Comparison of ENCODE assay signal across 8 cellular contexts in the genomic region with DNA sequence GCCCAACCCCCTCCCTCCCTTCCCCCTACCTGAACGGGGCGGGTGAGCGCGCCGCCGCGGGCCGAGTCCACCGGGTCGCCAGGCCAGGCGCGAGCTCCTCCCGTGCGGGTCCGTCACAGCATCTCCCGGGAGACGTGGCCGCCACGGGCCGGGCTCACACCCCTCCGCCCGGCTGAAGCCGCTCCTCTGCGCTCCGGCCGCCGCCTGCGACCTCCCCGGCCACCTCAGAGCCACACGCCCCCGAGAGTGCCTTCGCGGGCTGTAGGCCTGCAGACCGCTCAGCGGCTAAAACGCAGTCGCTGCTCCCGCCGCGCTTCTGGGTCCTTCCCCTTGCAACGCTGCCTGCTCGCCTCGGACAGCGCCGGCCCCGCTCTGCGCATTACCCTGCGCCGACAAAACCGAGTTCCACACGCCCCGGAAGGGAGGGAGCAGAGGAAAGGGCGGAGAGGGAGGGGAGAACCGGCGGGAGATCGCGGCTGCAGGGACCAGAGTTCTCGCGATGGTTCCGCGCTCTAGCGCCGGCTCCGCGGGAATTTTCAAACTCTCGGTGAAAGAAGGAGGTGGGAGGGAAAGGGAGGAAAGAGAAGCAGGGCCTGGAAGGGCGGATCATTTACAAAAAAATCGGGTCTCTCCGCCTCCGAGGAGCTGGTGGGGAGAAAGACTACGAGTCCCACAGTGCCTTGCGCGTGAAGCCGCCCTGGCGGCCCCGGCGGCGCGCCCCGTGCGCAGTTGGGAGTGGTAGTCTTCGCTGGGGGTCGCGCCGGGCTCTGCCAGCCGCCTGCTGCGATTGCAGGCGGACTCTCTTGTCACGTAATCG. TPM values are rescaled to one million over a fixed set of nuclear protein-coding genes. Genes with fewer than 3 reads are reported as not detected.
DNase-seq lines count a peak whose midpoint lies in the region; ATAC-seq and TF ChIP-seq lines count a peak whose summit lies in the region.

A gene with protein sequence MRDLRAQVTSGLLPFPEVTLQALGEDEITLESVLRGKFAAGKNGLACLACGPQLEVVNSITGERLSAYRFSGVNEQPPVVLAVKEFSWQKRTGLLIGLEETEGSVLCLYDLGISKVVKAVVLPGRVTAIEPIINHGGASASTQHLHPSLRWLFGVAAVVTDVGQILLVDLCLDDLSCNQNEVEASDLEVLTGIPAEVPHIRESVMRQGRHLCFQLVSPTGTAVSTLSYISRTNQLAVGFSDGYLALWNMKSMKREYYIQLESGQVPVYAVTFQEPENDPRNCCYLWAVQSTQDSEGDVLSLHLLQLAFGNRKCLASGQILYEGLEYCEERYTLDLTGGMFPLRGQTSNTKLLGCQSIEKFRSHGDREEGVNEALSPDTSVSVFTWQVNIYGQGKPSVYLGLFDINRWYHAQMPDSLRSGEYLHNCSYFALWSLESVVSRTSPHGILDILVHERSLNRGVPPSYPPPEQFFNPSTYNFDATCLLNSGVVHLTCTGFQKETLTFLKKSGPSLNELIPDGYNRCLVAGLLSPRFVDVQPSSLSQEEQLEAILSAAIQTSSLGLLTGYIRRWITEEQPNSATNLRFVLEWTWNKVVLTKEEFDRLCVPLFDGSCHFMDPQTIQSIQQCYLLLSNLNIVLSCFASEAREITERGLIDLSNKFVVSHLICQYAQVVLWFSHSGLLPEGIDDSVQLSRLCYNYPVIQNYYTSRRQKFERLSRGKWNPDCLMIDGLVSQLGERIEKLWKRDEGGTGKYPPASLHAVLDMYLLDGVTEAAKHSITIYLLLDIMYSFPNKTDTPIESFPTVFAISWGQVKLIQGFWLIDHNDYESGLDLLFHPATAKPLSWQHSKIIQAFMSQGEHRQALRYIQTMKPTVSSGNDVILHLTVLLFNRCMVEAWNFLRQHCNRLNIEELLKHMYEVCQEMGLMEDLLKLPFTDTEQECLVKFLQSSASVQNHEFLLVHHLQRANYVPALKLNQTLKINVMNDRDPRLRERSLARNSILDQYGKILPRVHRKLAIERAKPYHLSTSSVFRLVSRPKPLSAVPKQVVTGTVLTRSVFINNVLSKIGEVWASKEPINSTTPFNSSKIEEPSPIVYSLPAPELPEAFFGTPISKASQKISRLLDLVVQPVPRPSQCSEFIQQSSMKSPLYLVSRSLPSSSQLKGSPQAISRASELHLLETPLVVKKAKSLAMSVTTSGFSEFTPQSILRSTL (N-terminal part only) (minus strand): TSS at position 400 of the 817 bp plus-strand sequence. CDS start 13,578 bp downstream, outside the sequence.

- H3K36me3 ChIP-seq in SK-N-SH (replicated peaks in 1 of 2; ENCODE audit: control insufficient read depth in 1 of 2, insufficient read depth in 2 of 2, low read length in 1 of 2): peaks cover 7 to 22% of the 10 kb centered on the region in 2 experiments
- peaks cover 5% of the 10 kb centered on the region for H3K36me3 ChIP-seq in suprapubic skin

- peak within 1 kb of the TSS; percentile 91 for H3K9ac ChIP-seq in SK-N-SH

- H3K27me3 ChIP-seq in SK-N-SH (ENCODE audit: insufficient read depth) (no peaks in the 10 kb centered on the region), suprapubic skin (no peaks in the 10 kb centered on the region)

- H3K4me3 ChIP-seq in SK-N-SH (ENCODE audit: low read depth in 2 of 2, low read length in 1 of 2) (peak within 1 kb of the TSS; percentile 73 to 88), suprapubic skin (peak within 1 kb of the TSS; percentile 93)

- TF ChIP-seq CTCF in SK-N-SH (IDR thresholded peaks at IDR 0.05): no peak
- no peak for TF ChIP-seq CTCF in suprapubic skin (IDR thresholded peaks at IDR 0.05)

- H3K4me1 ChIP-seq in SK-N-SH (ENCODE audit: control insufficient read depth in 1 of 2, insufficient read depth in 2 of 2, low read depth in 1 of 2, low read length in 1 of 2): peaks cover 0 to 3% of the 10 kb centered on the region in 2 experiments; a peak in 1 of 4 replicates
- H3K4me1 ChIP-seq in suprapubic skin: peaks cover 18% of the 10 kb centered on the region

- no peak for TF ChIP-seq RAD21 in SK-N-SH (IDR thresholded peaks at IDR 0.05; ENCODE audit: low read length)

- peak; percentile 90 for ATAC-seq in HG02571 (IDR thresholded peaks at IDR 0.05; ENCODE audit: unreplicated experiment)

- under 1% methylated on average over 52 of the region's 90 CpGs for whole genome bisulfite sequencing in SK-N-SH (ENCODE audit: low lambda C conversion rate)
- under 1% methylated on average over 58 of the region's 90 CpGs for WGBS in suprapubic skin

- peaks cover 33% of the 10 kb centered on the region for H4K20me1 ChIP-seq in SK-N-SH (ENCODE audit: insufficient read depth)

- CTCF ChIA-PET in SK-N-SH (lab: Yijun Ruan, JAX): no interaction called here

- no peaks in the 10 kb centered on the region for H3K9me2 ChIP-seq in SK-N-SH

- H3K4me2 ChIP-seq in SK-N-SH: peak within 1 kb of the TSS; percentile 88

- DNase-seq in GM04504 (ENCODE audit: low read depth) (peak; percentile 97), NCI-H1048 (lab: John Stamatoyannopoulos, UW) (peak; percentile 100), SK-N-SH (peak; percentile 97), germinal center (ENCODE audit: low spot score) (peak; percentile 94), nucleus accumbens (lab: John Stamatoyannopoulos, UW) (peak; percentile 80 to 100 (median 94)), suprapubic skin (ENCODE audit: low spot score in 2 of 2) (peak; percentile 98)
- DNase-seq in activated naive CD4-positive, alpha-beta T cell treated with anti-CD3 and anti-CD28 coated beads, Interleukin-2, amount 50 U/mL, for 16 hours: peak; percentile 95

- POLR2A ChIA-PET in SK-N-SH (lab: Yijun Ruan, JAX): interaction anchor here (0.5 to 1.1 kb wide), 4 partner anchors 14 to 180 kb away, joined by 3 to 8 read pairs (median 3); no protein-coding TSS in a partner anchor

- TF ChIP-seq POLR2A in suprapubic skin (IDR thresholded peaks at IDR 0.05): peak; percentile 90 to 96

- TF ChIP-seq EP300 in SK-N-SH (IDR thresholded peaks at IDR 0.05; ENCODE audit: borderline replicate concordance in 1 of 2, low read depth in 1 of 2, low read length in 1 of 2) (0 out of 4 replicates have a peak, but pooled peaks of 1 of the 2 experiments have one; percentile 7), suprapubic skin (IDR thresholded peaks at IDR 0.05) (no peak)

- peak within 1 kb of the TSS; percentile 93 for H2AFZ ChIP-seq in SK-N-SH (ENCODE audit: low read depth)

- peaks cover 44% of the 10 kb centered on the region for H3K79me2 ChIP-seq in SK-N-SH (ENCODE audit: insufficient read depth)

- peaks cover 15% of the 10 kb centered on the region for H3F3A ChIP-seq in SK-N-SH (replicated peaks; ENCODE audit: insufficient read depth)

- peak within 1 kb of the TSS; percentile 84 to 90 for H3K27ac ChIP-seq in SK-N-SH (ENCODE audit: low read depth in 2 of 2, low read length in 1 of 2)
- H3K27ac ChIP-seq in suprapubic skin: peak within 1 kb of the TSS; percentile 99

- H3K9me3 ChIP-seq in SK-N-SH (no peaks in the 10 kb centered on the region), suprapubic skin (no peaks in the 10 kb centered on the region)

TF ChIP-seq in SK-N-SH, 30 proteins besides CTCF, POLR2A, EP300 and RAD21 (continues in another document):
- TF ChIP-seq, protein P1, sequence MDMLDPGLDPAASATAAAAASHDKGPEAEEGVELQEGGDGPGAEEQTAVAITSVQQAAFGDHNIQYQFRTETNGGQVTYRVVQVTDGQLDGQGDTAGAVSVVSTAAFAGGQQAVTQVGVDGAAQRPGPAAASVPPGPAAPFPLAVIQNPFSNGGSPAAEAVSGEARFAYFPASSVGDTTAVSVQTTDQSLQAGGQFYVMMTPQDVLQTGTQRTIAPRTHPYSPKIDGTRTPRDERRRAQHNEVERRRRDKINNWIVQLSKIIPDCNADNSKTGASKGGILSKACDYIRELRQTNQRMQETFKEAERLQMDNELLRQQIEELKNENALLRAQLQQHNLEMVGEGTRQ (IDR thresholded peaks at IDR 0.05; ENCODE audit: borderline replicate concordance, low read depth, low read length): no peak
- TF ChIP-seq TAF1 (IDR thresholded peaks at IDR 0.05; ENCODE audit: borderline replicate concordance, low read depth, low read length) (peak; percentile 96), SIN3A (IDR thresholded peaks at IDR 0.05; ENCODE audit: borderline replicate concordance, low read depth, low read length) (peak; percentile 87; the same call in 1 of the 2 replicates), POLR2AphosphoS5 (IDR thresholded peaks at IDR 0.05; ENCODE audit: low read depth, low read length) (peak; percentile 97)
- TF ChIP-seq, protein P2, sequence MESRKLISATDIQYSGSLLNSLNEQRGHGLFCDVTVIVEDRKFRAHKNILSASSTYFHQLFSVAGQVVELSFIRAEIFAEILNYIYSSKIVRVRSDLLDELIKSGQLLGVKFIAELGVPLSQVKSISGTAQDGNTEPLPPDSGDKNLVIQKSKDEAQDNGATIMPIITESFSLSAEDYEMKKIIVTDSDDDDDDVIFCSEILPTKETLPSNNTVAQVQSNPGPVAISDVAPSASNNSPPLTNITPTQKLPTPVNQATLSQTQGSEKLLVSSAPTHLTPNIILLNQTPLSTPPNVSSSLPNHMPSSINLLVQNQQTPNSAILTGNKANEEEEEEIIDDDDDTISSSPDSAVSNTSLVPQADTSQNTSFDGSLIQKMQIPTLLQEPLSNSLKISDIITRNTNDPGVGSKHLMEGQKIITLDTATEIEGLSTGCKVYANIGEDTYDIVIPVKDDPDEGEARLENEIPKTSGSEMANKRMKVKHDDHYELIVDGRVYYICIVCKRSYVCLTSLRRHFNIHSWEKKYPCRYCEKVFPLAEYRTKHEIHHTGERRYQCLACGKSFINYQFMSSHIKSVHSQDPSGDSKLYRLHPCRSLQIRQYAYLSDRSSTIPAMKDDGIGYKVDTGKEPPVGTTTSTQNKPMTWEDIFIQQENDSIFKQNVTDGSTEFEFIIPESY (IDR thresholded peaks at IDR 0.05; ENCODE audit: borderline replicate concordance, low read depth): peak; percentile 98

RNA-seq across cellular contexts. Expression of the gene that starts here (rescaled TPM):
- 8.5 and 10.0 TPM in 2 replicates for polyA plus RNA-seq in SK-N-SH (2012; rRNA removed)
- 11.0 and 11.8 TPM in 2 replicates for polyA plus RNA-seq in SK-N-SH (2012; cell fraction: cytosol; rRNA removed)
- polyA plus RNA-seq in SK-N-SH (2012; cell fraction: nucleus; rRNA removed): 10.4 and 24.0 TPM in 2 replicates
- total RNA-seq in suprapubic skin: 100 to 1,000 TPM in 1 of 4 donors, 10 to 100 TPM in 3; 32.2 to 106 (median 38.2) TPM

Comparison
In these comparisons a context has a peak if more than half of its experiments do, and no peak if none do; other contexts are left out.
1. Peak in every context shown above with its lines: DNase-seq, ATAC-seq, H3K4me3 ChIP-seq and H3K27ac ChIP-seq.